In genomic region chr10:28179006-28179405, GRCh38 we compare ENCODE assay signal across 12 cellular contexts.
A peak's percentile ranks its signal among the peaks of the same experiment; 100 is the strongest.
DNase-seq lines count a peak whose midpoint lies in the region; ATAC-seq, FAIRE-seq and TF ChIP-seq lines count a peak whose summit lies in the region.
"Had no signal": no experiment of that assay in that cellular context is flagged by ENCODE, and none has a peak within 500 bp of the region (broad histone marks: within the 10 kb centered on the region; RNA-seq: fewer than 3 reads in every experiment).

No MANE protein-coding gene starts in this region.

- no peak overlapping the region for H3K4me3 ChIP-seq in mesenchymal stem cell (ENCODE audit: insufficient read depth in 1 of 2, low read depth in 1 of 2, low read length in 2 of 2)
- H3K4me3 ChIP-seq: lung, SJSA1 had no signal

- peak overlapping the region; percentile 52 for H3K9ac ChIP-seq in mesenchymal stem cell (ENCODE audit: low read length)

- peak overlapping the region; percentile 98 for H3K27ac Mint-ChIP-seq in activated T-helper 17 cell treated with anti-CD3 and anti-CD28 coated beads, Interleukin-2, amount 50 U/mL, for 72 hours

- no peak overlapping the region for H3K14ac ChIP-seq in mesenchymal stem cell (ENCODE audit: low read length in 2 of 2)

- H3K4me1 ChIP-seq in mesenchymal stem cell (ENCODE audit: control insufficient read depth, insufficient read depth, low read depth, low read length) = peaks cover 5% of the 10 kb centered on the region
- H3K4me1 ChIP-seq: SJSA1 had no signal

- no peak overlapping the region for H2AFZ ChIP-seq in mesenchymal stem cell (ENCODE audit: low read depth, low read length)

- TF ChIP-seq CTCF in C4-2B (conservative IDR thresholded peaks at IDR 0.05) = 0 out of 2 replicates have a peak, but pooled peaks have one; percentile 10

- H3K4me3 Mint-ChIP-seq in activated T-helper 17 cell treated with anti-CD3 and anti-CD28 coated beads, Interleukin-2, amount 50 U/mL, for 72 hours = peak overlapping the region; percentile 91

- no peak overlapping the region for H4K91ac ChIP-seq in mesenchymal stem cell (ENCODE audit: low read length)

- DNase-seq in mesenchymal stem cell = no peak
- no peak for DNase-seq in NCI-H446 treated with DMSO at 0.1 percent for 48 hours (lab: John Stamatoyannopoulos, UW)
- DNase-seq in GM12891 (ENCODE audit: insufficient read length, low spot score) = no peak
- DNase-seq: DMS 273 treated with DMSO at 0.1 percent for 48 hours, NCI-H774 had no signal

- no peak overlapping the region for H3K27ac ChIP-seq in C4-2B
- no peak overlapping the region for H3K27ac ChIP-seq in mesenchymal stem cell (ENCODE audit: low read length, poor library complexity, severe bottlenecking)
- H3K27ac ChIP-seq: SJSA1 had no signal

- WGBS in mesenchymal stem cell = 91% methylated on average over 1 of the region's 2 CpGs

- H3K36me3 Mint-ChIP-seq in activated T-helper 17 cell treated with anti-CD3 and anti-CD28 coated beads, Interleukin-2, amount 50 U/mL, for 72 hours (ENCODE audit: low read depth) = no peaks in the 10 kb centered on the region

- H4K8ac ChIP-seq in mesenchymal stem cell (ENCODE audit: low read length) = no peak overlapping the region

- no peak for TF ChIP-seq POLR2A in GM12891 (IDR thresholded peaks at IDR 0.05; ENCODE audit: low read depth, low read length)

- H3K4me2 ChIP-seq in mesenchymal stem cell (ENCODE audit: low read length, poor library complexity, severe bottlenecking) = no peak overlapping the region

- H2AK5ac ChIP-seq in mesenchymal stem cell (ENCODE audit: low read length, severe bottlenecking) = peak overlapping the region; percentile 77

- H3K18ac ChIP-seq in mesenchymal stem cell (ENCODE audit: low read depth in 1 of 2, low read length in 2 of 2) = no peak overlapping the region

- no peaks in the 10 kb centered on the region for H3K9me3 Mint-ChIP-seq in activated T-helper 17 cell treated with anti-CD3 and anti-CD28 coated beads, Interleukin-2, amount 50 U/mL, for 72 hours

- peaks cover 0 to 5% of the 10 kb centered on the region in 2 experiments for H3K27me3 ChIP-seq in mesenchymal stem cell (ENCODE audit: control insufficient read depth in 1 of 2, insufficient read depth in 1 of 2, low read length in 2 of 2)
- H3K27me3 ChIP-seq: SJSA1 had no signal

- peak; percentile 13 for ATAC-seq in GM18867 (IDR thresholded peaks at IDR 0.05; ENCODE audit: unreplicated experiment)
- ATAC-seq in activated T-helper 17 cell treated with anti-CD3 and anti-CD28 coated beads, Interleukin-2, amount 50 U/mL, for 72 hours (replicated peaks) = peak; percentile 30
- ATAC-seq in GM21717 (IDR thresholded peaks at IDR 0.05; ENCODE audit: unreplicated experiment) = no peak

- peaks cover 19% of the 10 kb centered on the region for H3K4me1 Mint-ChIP-seq in activated T-helper 17 cell treated with anti-CD3 and anti-CD28 coated beads, Interleukin-2, amount 50 U/mL, for 72 hours

- H2BK5ac ChIP-seq in mesenchymal stem cell (ENCODE audit: low read depth, low read length, poor library complexity, severe bottlenecking) = no peak overlapping the region

- H2BK15ac ChIP-seq in mesenchymal stem cell (ENCODE audit: low read depth, poor library complexity, severe bottlenecking) = no peak overlapping the region

- no peak overlapping the region for H3K23ac ChIP-seq in mesenchymal stem cell (ENCODE audit: low read length in 2 of 2)

- no peak for FAIRE-seq in GM12891 (lab: Jason Lieb, UNC)

- H3K36me3 ChIP-seq in mesenchymal stem cell (ENCODE audit: control insufficient read depth in 1 of 2, insufficient read depth in 2 of 2, low read depth in 1 of 2, low read length in 2 of 2) = no peaks in the 10 kb centered on the region
- H3K36me3 ChIP-seq: heart right ventricle, SJSA1 had no signal

- no peaks in the 10 kb centered on the region for H3K9me3 ChIP-seq in mesenchymal stem cell (ENCODE audit: control insufficient read depth, low read length)
- H3K9me3 ChIP-seq: heart right ventricle, SJSA1 had no signal

- no peaks in the 10 kb centered on the region for H3K27me3 Mint-ChIP-seq in activated T-helper 17 cell treated with anti-CD3 and anti-CD28 coated beads, Interleukin-2, amount 50 U/mL, for 72 hours

- peaks cover 9% of the 10 kb centered on the region for H3K79me1 ChIP-seq in mesenchymal stem cell (replicated peaks; ENCODE audit: low read length, poor library complexity, severe bottlenecking)

- H2BK12ac ChIP-seq in mesenchymal stem cell (ENCODE audit: low read length in 2 of 2) = no peak overlapping the region

- no peak overlapping the region for H3K4ac ChIP-seq in mesenchymal stem cell (ENCODE audit: low read depth in 1 of 2, low read length in 2 of 2)

- H2BK120ac ChIP-seq in mesenchymal stem cell (ENCODE audit: low read depth, low read length) = no peak overlapping the region

TF ChIP-seq in GM12891, 5 proteins besides CTCF, POLR2A, EP300 and RAD21:
- TF ChIP-seq TAF1 (IDR thresholded peaks at IDR 0.05; ENCODE audit: low read depth, low read length) (no peak), POU2F2 (IDR thresholded peaks at IDR 0.05; ENCODE audit: low read depth, low read length) (no peak), POLR2AphosphoS5 (IDR thresholded peaks at IDR 0.05; ENCODE audit: low read depth, low read length) (no peak), SPI1 (IDR thresholded peaks at IDR 0.05; ENCODE audit: low read depth, low read length) (no peak), PAX5 (IDR thresholded peaks at IDR 0.05; ENCODE audit: insufficient read depth, low read length, severe bottlenecking) (no peak)
